ENCODE assay signal across 1 cellular context in the genomic region with DNA sequence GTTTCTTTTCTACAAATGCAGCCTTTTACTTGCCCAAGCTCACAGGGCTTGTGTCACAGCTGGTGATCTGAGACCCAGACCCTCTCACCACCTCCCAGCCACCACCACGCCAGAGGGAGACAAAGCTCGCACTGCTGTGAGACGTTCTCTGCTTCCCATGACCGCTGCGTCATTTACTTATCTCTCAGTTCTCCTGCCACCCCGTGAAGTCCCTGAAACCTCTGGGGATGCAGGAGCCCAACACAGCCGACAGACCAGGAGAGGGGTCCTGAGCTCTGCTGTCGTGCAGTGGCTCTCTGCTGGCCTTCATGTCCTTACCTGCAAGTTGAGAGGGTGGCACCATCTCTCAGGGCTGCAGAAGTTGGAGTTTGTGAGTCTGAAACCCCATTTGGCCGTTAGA.
TF ChIP-seq lines count a peak whose summit lies in the region.

No MANE protein-coding gene starts in this region.

TF ChIP-seq in H1, 55 proteins besides CTCF, POLR2A, EP300 and RAD21:
- TF ChIP-seq, protein P1, sequence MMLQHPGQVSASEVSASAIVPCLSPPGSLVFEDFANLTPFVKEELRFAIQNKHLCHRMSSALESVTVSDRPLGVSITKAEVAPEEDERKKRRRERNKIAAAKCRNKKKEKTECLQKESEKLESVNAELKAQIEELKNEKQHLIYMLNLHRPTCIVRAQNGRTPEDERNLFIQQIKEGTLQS (IDR thresholded peaks at IDR 0.05; ENCODE audit: insufficient read depth, low read depth, low read length) = no peak
- TF ChIP-seq BRCA1 (IDR thresholded peaks at IDR 0.05; ENCODE audit: low read depth, low read length) = no peak
- no peak for TF ChIP-seq BCL11A (IDR thresholded peaks at IDR 0.05; ENCODE audit: low read depth in 2 of 2, low read length in 2 of 2)
- TF ChIP-seq, protein P2, sequence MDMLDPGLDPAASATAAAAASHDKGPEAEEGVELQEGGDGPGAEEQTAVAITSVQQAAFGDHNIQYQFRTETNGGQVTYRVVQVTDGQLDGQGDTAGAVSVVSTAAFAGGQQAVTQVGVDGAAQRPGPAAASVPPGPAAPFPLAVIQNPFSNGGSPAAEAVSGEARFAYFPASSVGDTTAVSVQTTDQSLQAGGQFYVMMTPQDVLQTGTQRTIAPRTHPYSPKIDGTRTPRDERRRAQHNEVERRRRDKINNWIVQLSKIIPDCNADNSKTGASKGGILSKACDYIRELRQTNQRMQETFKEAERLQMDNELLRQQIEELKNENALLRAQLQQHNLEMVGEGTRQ (IDR thresholded peaks at IDR 0.05; ENCODE audit: low read length) = no peak
- TF ChIP-seq GABPA (IDR thresholded peaks at IDR 0.05; ENCODE audit: borderline replicate concordance, insufficient read depth, low read length) = no peak
- TF ChIP-seq CTBP2 (IDR thresholded peaks at IDR 0.05; ENCODE audit: borderline replicate concordance, insufficient read depth, insufficient read length, low read length) = no peak
- no peak for TF ChIP-seq SAP30 (IDR thresholded peaks at IDR 0.05; ENCODE audit: insufficient read depth, insufficient replicate concordance, low read length)
- no peak for TF ChIP-seq CEBPB (IDR thresholded peaks at IDR 0.05; ENCODE audit: low read depth, low read length)
- TF ChIP-seq, protein P3, sequence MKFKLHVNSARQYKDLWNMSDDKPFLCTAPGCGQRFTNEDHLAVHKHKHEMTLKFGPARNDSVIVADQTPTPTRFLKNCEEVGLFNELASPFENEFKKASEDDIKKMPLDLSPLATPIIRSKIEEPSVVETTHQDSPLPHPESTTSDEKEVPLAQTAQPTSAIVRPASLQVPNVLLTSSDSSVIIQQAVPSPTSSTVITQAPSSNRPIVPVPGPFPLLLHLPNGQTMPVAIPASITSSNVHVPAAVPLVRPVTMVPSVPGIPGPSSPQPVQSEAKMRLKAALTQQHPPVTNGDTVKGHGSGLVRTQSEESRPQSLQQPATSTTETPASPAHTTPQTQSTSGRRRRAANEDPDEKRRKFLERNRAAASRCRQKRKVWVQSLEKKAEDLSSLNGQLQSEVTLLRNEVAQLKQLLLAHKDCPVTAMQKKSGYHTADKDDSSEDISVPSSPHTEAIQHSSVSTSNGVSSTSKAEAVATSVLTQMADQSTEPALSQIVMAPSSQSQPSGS (IDR thresholded peaks at IDR 0.05; ENCODE audit: low read length) = no peak
- TF ChIP-seq KDM5A (IDR thresholded peaks at IDR 0.05; ENCODE audit: low read length) = no peak
- TF ChIP-seq SP1 (IDR thresholded peaks at IDR 0.05; ENCODE audit: low read depth, low read length) = no peak
